Comparison of ENCODE assay signal across 11 cellular contexts in genomic region chr2:189014426-189015138, GRCh38. TPM values are rescaled to one million over a fixed set of nuclear protein-coding genes. Genes with fewer than 3 reads are reported as not detected.
A peak's percentile ranks its signal among the peaks of the same experiment; 100 is the strongest.
DNase-seq lines count a peak whose midpoint lies in the region; ATAC-seq, FAIRE-seq and TF ChIP-seq lines count a peak whose summit lies in the region.
"Had no signal": no experiment of that assay in that cellular context is flagged by ENCODE, and none has a peak within 500 bp of the region (broad histone marks: within the 10 kb centered on the region; RNA-seq: fewer than 3 reads in every experiment).

No MANE protein-coding gene starts in this region.

- no peak for TF ChIP-seq CTCF in mesothelial cell of epicardium (IDR thresholded peaks at IDR 0.05; ENCODE audit: unreplicated experiment)
- no peak for TF ChIP-seq CTCF in tibial artery (IDR thresholded peaks at IDR 0.05)
- TF ChIP-seq CTCF in psoas muscle (IDR thresholded peaks at IDR 0.05) = no peak

- H3K27me3 ChIP-seq in tibial artery (no peaks in the 10 kb centered on the region), psoas muscle (ENCODE audit: insufficient read depth in 3 of 3, low read length in 2 of 3) (no peaks in the 10 kb centered on the region)

- H3K9me3 Mint-ChIP-seq in mesothelial cell of epicardium = no peaks in the 10 kb centered on the region
- H3K9me3 Mint-ChIP-seq: activated T-cell treated with anti-CD3 and anti-CD28 coated beads, Interleukin-2, amount 50 U/mL, for 4 hours; T-cell had no signal

- H3K4me1 ChIP-seq in tibial artery = peaks cover 0 to 60% (median 10%) of the 10 kb centered on the region in 4 donors
- H3K4me1 ChIP-seq in psoas muscle = no peaks in the 10 kb centered on the region

- H3K36me3 ChIP-seq in tibial artery = peaks cover 24 to 34% (median 32%) of the 10 kb centered on the region in 3 donors
- peaks cover 0 to 17% of the 10 kb centered on the region in 2 donors for H3K36me3 ChIP-seq in psoas muscle (ENCODE audit: insufficient read depth in 1 of 2, low read depth in 1 of 2)

- 50 to 58% (median 56%) methylated on average over 2 of the region's 2 CpGs for WGBS in psoas muscle, 3 donors

- H3K27ac ChIP-seq in tibial artery (peak overlapping the region; percentile 47 to 55), psoas muscle (no peak overlapping the region)

- intact Hi-C loops in tibial artery (cut with DNase I; ENCODE audit: low total_unique reads) = loop anchor here (2.0 to 5.0 kb wide), 2 partner anchors 22 to 38 kb away; no protein-coding TSS in a partner anchor
- intact Hi-C loops in psoas muscle (cut with DNase I) = no loop called here

- peak overlapping the region; percentile 94 for H3K27ac Mint-ChIP-seq in mesothelial cell of epicardium
- H3K27ac Mint-ChIP-seq: activated CD4-positive, alpha-beta T cell treated with anti-CD3 and anti-CD28 coated beads for 36 hours; T-cell had no signal

- ATAC-seq in psoas muscle = no peak
- ATAC-seq in HG03097 (IDR thresholded peaks at IDR 0.05; ENCODE audit: low FRiP score, unreplicated experiment) = no peak
- ATAC-seq: activated CD4-positive, alpha-beta T cell treated with anti-CD3 and anti-CD28 coated beads for 36 hours; activated T-cell treated with anti-CD3 and anti-CD28 coated beads, Interleukin-2, amount 50 U/mL, for 4 hours; T-cell had no signal

- H3K9me3 ChIP-seq in tibial artery = no peaks in the 10 kb centered on the region
- H3K9me3 ChIP-seq in psoas muscle = no peaks in the 10 kb centered on the region

- no peak for DNase-seq in HTR-8/SVneo (ENCODE audit: insufficient read length, low spot score)
- no peak for DNase-seq in mesothelial cell of epicardium (ENCODE audit: low spot score in 2 of 2, unreplicated experiment in 2 of 2)
- no peak for DNase-seq in tibial artery
- DNase-seq in activated effector memory CD4-positive, alpha-beta T cell treated with anti-CD3 and anti-CD28 coated beads, Interleukin-2, amount 50 U/mL, for 16 hours = no peak
- DNase-seq in psoas muscle = no peak
- DNase-seq: activated CD4-positive, alpha-beta T cell treated with anti-CD3 and anti-CD28 coated beads for 36 hours; activated T-cell treated with anti-CD3 and anti-CD28 coated beads, Interleukin-2, amount 50 U/mL, for 4 hours; retina; T-cell had no signal

- H3K4me3 Mint-ChIP-seq in mesothelial cell of epicardium = no peak overlapping the region
- H3K4me3 Mint-ChIP-seq: activated CD4-positive, alpha-beta T cell treated with anti-CD3 and anti-CD28 coated beads for 36 hours; activated T-cell treated with anti-CD3 and anti-CD28 coated beads, Interleukin-2, amount 50 U/mL, for 4 hours; T-cell had no signal

- peaks cover 52% of the 10 kb centered on the region for H3K4me1 Mint-ChIP-seq in mesothelial cell of epicardium
- H3K4me1 Mint-ChIP-seq: activated CD4-positive, alpha-beta T cell treated with anti-CD3 and anti-CD28 coated beads for 36 hours; T-cell had no signal

- peaks cover 24% of the 10 kb centered on the region for H3K36me3 Mint-ChIP-seq in mesothelial cell of epicardium
- H3K36me3 Mint-ChIP-seq: T-cell had no signal

- FAIRE-seq in HTR-8/SVneo (lab: Jason Lieb, UNC) = peak; percentile 28
- FAIRE-seq in endometrium (lab: Jason Lieb, UNC) = peak; percentile 26

- no peaks in the 10 kb centered on the region for H3K27me3 Mint-ChIP-seq in mesothelial cell of epicardium (ENCODE audit: low read depth)

- no peak overlapping the region for H3K4me3 ChIP-seq in tibial artery
- H3K4me3 ChIP-seq in psoas muscle = no peak overlapping the region

RNA-seq across cellular contexts. Expression of gene COL3A1, which starts 40.4 kb away (rescaled TPM):
- total RNA-seq in mesothelial cell of epicardium (7,569 to 7,691 TPM (median 7,584 TPM) in 3 replicates), psoas muscle (10 to 100 TPM; 17.9 to 73.1 (median 45.8) TPM)
- polyA plus RNA-seq in psoas muscle = 10 to 100 TPM in 2 of 3 donors, 1 to 10 TPM in 1; 9.4 to 29.0 (median 11.2) TPM

Comparison
In these comparisons a context has a peak if more than half of its experiments do, and no peak if none do; other contexts are left out.
1. RNA of gene COL3A1, which starts 40.4 kb away (total RNA-seq): 7,569 to 7,691 TPM in mesothelial cell of epicardium; 17.9 to 73.1 TPM in psoas muscle; every median in the first group is over 100 times any median in the second.